ENCODE assay signal across 15 cellular contexts in genomic region chr14:59332727-59333126, GRCh38.
DNase-seq lines count a peak whose midpoint lies in the region; ATAC-seq and TF ChIP-seq lines count a peak whose summit lies in the region.
"Had no signal": no experiment of that assay in that cellular context is flagged by ENCODE, and none has a peak within 500 bp of the region (broad histone marks: within the 10 kb centered on the region; RNA-seq: fewer than 3 reads in every experiment).

No MANE protein-coding gene starts in this region.

- WGBS in esophagus, 2 donors = 28 to 54% methylated on average over 2 of the region's 2 CpGs

- no peak overlapping the region for H3K4me3 ChIP-seq in esophagus (ENCODE audit: low read depth in 1 of 2, low read length in 2 of 2)
- no peak overlapping the region for H3K4me3 ChIP-seq in mucosa of descending colon
- no peak overlapping the region for H3K4me3 ChIP-seq in uterus

- DNase-seq in Right ventricle myocardium superior (no peak), Right ventricle myocardium inferior (ENCODE audit: missing footprints) (no peak), mucosa of descending colon (no peak), uterus (no peak), NCI-H2107 treated with DMSO at 0.1 percent for 48 hours (lab: John Stamatoyannopoulos, UW; ENCODE audit: unreplicated experiment) (no peak)
- DNase-seq in activated naive CD4-positive, alpha-beta T cell (lab: John Stamatoyannopoulos, UW) = no peak
- DNase-seq: 8988T; activated CD4-positive, CD25-positive, alpha-beta regulatory T cell treated with anti-CD3 and anti-CD28 coated beads, Interleukin-2, amount 50 U/mL, for 72 hours; activated effector memory CD4-positive, alpha-beta T cell treated with Interleukin-2 at 50 U/mL for 16 hours; mesendoderm; NCI-H2171; SHP77; stimulated activated CD4-positive, alpha-beta T cell treated with anti-CD3 and anti-CD28 coated beads, Interleukin-1b, Interleukin-23, amount 100 ng/mL, for 48 hours had no signal

- ATAC-seq in Right ventricle myocardium superior (ENCODE audit: poor library complexity) = peak; percentile 14
- no peak for ATAC-seq in Right ventricle myocardium inferior
- ATAC-seq in mucosa of descending colon = peak; percentile 41
- no peak for ATAC-seq in GM21381 (IDR thresholded peaks at IDR 0.05; ENCODE audit: unreplicated experiment)

- H3K36me3 ChIP-seq in esophagus (ENCODE audit: control insufficient read depth in 2 of 2, insufficient read depth in 2 of 2, low read length in 1 of 2) (peaks cover 3 to 9% of the 10 kb centered on the region in 2 donors), mucosa of descending colon (ENCODE audit: low read depth) (no peaks in the 10 kb centered on the region), uterus (no peaks in the 10 kb centered on the region)

- H3K27ac ChIP-seq in esophagus (ENCODE audit: low read depth in 2 of 2, low read length in 1 of 2) (peak overlapping the region; percentile 33 to 45), uterus (peak overlapping the region; percentile 61 to 69)

- H3K27me3 ChIP-seq in esophagus (ENCODE audit: control insufficient read depth in 1 of 2, insufficient read depth in 2 of 2, low read length in 2 of 2) = no peaks in the 10 kb centered on the region
- no peaks in the 10 kb centered on the region for H3K27me3 ChIP-seq in uterus

- TF ChIP-seq CTCF in mucosa of descending colon (IDR thresholded peaks at IDR 0.05) (no peak), uterus (IDR thresholded peaks at IDR 0.05) (no peak)

- intact Hi-C loops in Right ventricle myocardium superior (cut with DNase I) = loop anchor here (10.0 kb wide), 2 partner anchors 92 to 762 kb away; partner anchors contain the start of gene PCNX4
- intact Hi-C loops in Right ventricle myocardium inferior (cut with DNase I) = loop anchor here (2.0 to 5.0 kb wide), 4 partner anchors 28 to 145 kb away; partner anchors contain the start of gene DAAM1
- intact Hi-C loops in mucosa of descending colon (cut with DNase I, micrococcal nuclease) = no loop called here
- intact Hi-C loops in uterus (cut with DNase I; ENCODE audit: low total_unique reads) = no loop called here

- H3K4me1 ChIP-seq in esophagus (ENCODE audit: control insufficient read depth in 2 of 2, insufficient read depth in 2 of 2, low read length in 1 of 2) = no peaks in the 10 kb centered on the region
- H3K4me1 ChIP-seq in mucosa of descending colon (ENCODE audit: low read depth) = no peaks in the 10 kb centered on the region
- H3K4me1 ChIP-seq in uterus = peaks cover 0 to 3% of the 10 kb centered on the region in 2 donors

- no peak for TF ChIP-seq POLR2A in uterus (IDR thresholded peaks at IDR 0.05)

- H3K9me3 ChIP-seq in esophagus (ENCODE audit: control insufficient read depth in 2 of 2, insufficient read depth in 1 of 2, low read depth in 1 of 2, low read length in 1 of 2) (no peaks in the 10 kb centered on the region), mucosa of descending colon (no peaks in the 10 kb centered on the region), uterus (no peaks in the 10 kb centered on the region)

Comparison
In these comparisons a context has a peak if more than half of its experiments do, and no peak if none do; other contexts are left out.
1. ATAC-seq: peak in Right ventricle myocardium superior (single experiment) and mucosa of descending colon (single experiment); none in Right ventricle myocardium inferior (single experiment) and GM21381 (single experiment).
2. intact Hi-C loops: an anchor here in Right ventricle myocardium superior (10.0 kb wide) and Right ventricle myocardium inferior (2.0 to 5.0 kb wide); none called in mucosa of descending colon and uterus.